30 cellular contexts compared by ENCODE assay signal in the genomic region with DNA sequence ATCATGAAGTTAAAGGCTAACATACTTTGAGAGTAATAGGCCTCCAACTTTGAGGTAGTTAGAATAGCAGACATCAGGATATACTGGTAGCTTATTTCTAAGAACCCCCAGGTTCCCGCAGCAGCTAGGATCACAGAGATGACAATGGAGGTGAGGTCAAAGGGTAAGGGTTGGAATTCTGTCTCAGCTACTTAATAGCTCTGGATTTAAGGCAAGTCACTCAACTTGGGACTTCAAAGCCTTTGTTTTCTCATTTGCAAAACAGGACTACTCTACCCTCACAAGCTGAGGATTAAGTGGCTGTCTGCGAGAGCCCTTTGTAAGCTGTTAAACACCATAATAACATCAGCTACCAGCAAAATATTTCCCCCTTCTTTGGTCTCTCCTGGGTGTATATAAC.
DNase-seq lines count a peak whose midpoint lies in the region; ATAC-seq, FAIRE-seq and TF ChIP-seq lines count a peak whose summit lies in the region.
"Had no signal": no experiment of that assay in that cellular context is flagged by ENCODE, and none has a peak within 500 bp of the region (broad histone marks: within the 10 kb centered on the region; RNA-seq: fewer than 3 reads in every experiment).

No MANE protein-coding gene starts in this region.

- H3K79me2 ChIP-seq in ACC112 (ENCODE audit: control insufficient read depth, insufficient read depth, low read length, unreplicated experiment) (no peaks in the 10 kb centered on the region), endothelial cell of umbilical vein (ENCODE audit: control insufficient read depth, insufficient read depth, low read length) (no peaks in the 10 kb centered on the region)

- H3K27ac ChIP-seq in ACC112 (ENCODE audit: low read depth, low read length): peak overlapping the region; percentile 91
- H3K27ac ChIP-seq in endothelial cell of umbilical vein (ENCODE audit: insufficient read depth, low read depth, low read length): peak overlapping the region; percentile 69
- no peak overlapping the region for H3K27ac ChIP-seq in ovary
- H3K27ac ChIP-seq: A549, foreskin keratinocyte, heart right ventricle, psoas muscle had no signal

- CTCF ChIA-PET in endothelial cell of umbilical vein (lab: Charles Lee): interaction anchor here (0.7 to 1.9 kb wide), 3 partner anchors 9 to 85 kb away, joined by 3 to 5 read pairs (median 4); no protein-coding TSS in a partner anchor

- TF ChIP-seq EP300 in ovary (IDR thresholded peaks at IDR 0.05): no peak

- DNase-seq in HFFc6 (no peak), endothelial cell of umbilical vein (ENCODE audit: low read depth, low spot score) (no peak), nephron progenitor cell (no peak), ovary (no peak), OCI-M2 (lab: John Stamatoyannopoulos, UW; ENCODE audit: unreplicated experiment) (no peak)
- DNase-seq in central memory CD4-positive, alpha-beta T cell: no peak
- DNase-seq: activated CD4-positive, alpha-beta T cell treated with anti-CD3 and anti-CD28 coated beads for 1 hour; activated CD8-positive, alpha-beta T cell treated with anti-CD3 and anti-CD28 coated beads, Interleukin-2, amount 10 ng/mL, durations not matched to agents 7 days and 5 days; activated effector memory CD4-positive, alpha-beta T cell treated with anti-CD3 and anti-CD28 coated beads, Interleukin-2, amount 50 U/mL, for 16 hours; activated naive CD8-positive, alpha-beta T cell treated with anti-CD3 and anti-CD28 coated beads, Interleukin-2, amount 10 ng/mL, durations not matched to agents 7 days and 5 days; activated T-cell treated with anti-CD3 and anti-CD28 coated beads for 4 hours; DMS79 treated with DMSO at 0.1 percent for 48 hours; effector CD4-positive, alpha-beta T cell; foreskin keratinocyte; heart right ventricle; immature natural killer cell; KBM-7; NCI-H1436; NCI-H510A; psoas muscle; stimulated activated CD4-positive, alpha-beta T cell treated with anti-CD3 and anti-CD28 coated beads, Interleukin-2, amount 100 ng/mL, for 24 hours had no signal

- no peaks in the 10 kb centered on the region for H3K36me3 ChIP-seq in ACC112 (ENCODE audit: insufficient read depth, low read length)
- H3K36me3 ChIP-seq in endothelial cell of umbilical vein (ENCODE audit: control insufficient read depth in 2 of 2, extremely low read depth in 1 of 2, insufficient read depth in 2 of 2, low read length in 2 of 2): peaks cover 0 to 8% of the 10 kb centered on the region in 2 experiments
- no peaks in the 10 kb centered on the region for H3K36me3 ChIP-seq in ovary

- H3K27ac Mint-ChIP-seq in HFFc6: peak overlapping the region; percentile 89
- peak overlapping the region; percentile 64 for H3K27ac Mint-ChIP-seq in nephron progenitor cell
- H3K27ac Mint-ChIP-seq: activated CD8-positive, alpha-beta T cell treated with anti-CD3 and anti-CD28 coated beads, Interleukin-2, amount 10 ng/mL, durations not matched to agents 7 days and 5 days; activated naive CD8-positive, alpha-beta T cell treated with anti-CD3 and anti-CD28 coated beads, Interleukin-2, amount 10 ng/mL, durations not matched to agents 7 days and 5 days; B cell; immature natural killer cell; natural killer cell treated with Interleukin-12 subunit alpha and Interleukin-12 subunit beta and Interleukin-15 and Interleukin-18, amount 100 ng/mL, for 72 hours had no signal

- no TSS peak for BruUV-seq in endothelial cell of umbilical vein (replicated peaks; lab: Mats Ljungman, UMichigan)

- peak overlapping the region; percentile 28 for H3K9ac ChIP-seq in endothelial cell of umbilical vein (replicated peaks; ENCODE audit: extremely low read depth, insufficient read depth, low read length)

- FAIRE-seq in endothelial cell of umbilical vein (lab: Jason Lieb, UNC): no peak
- FAIRE-seq: A549, GM12878, TTC549, urothelium cell line had no signal

- intact Hi-C loops in endothelial cell of umbilical vein (cut with micrococcal nuclease): loop anchor here (5.0 kb wide), 1 partner anchor 84 kb away; no protein-coding TSS in a partner anchor
- intact Hi-C loops in ovary (cut with DNase I): no loop called here

- peaks cover 20% of the 10 kb centered on the region for H3K4me1 ChIP-seq in ACC112 (ENCODE audit: control insufficient read depth, insufficient read depth, low read length, unreplicated experiment)
- H3K4me1 ChIP-seq in endothelial cell of umbilical vein (ENCODE audit: control insufficient read depth, extremely low read depth, insufficient read depth, low read length): peaks cover 19% of the 10 kb centered on the region
- no peaks in the 10 kb centered on the region for H3K4me1 ChIP-seq in ovary (ENCODE audit: insufficient read depth)
- H3K4me1 ChIP-seq: A549, foreskin keratinocyte had no signal

- no peak for TF ChIP-seq CTCF in HFFc6 (IDR thresholded peaks at IDR 0.05)
- TF ChIP-seq CTCF in endothelial cell of umbilical vein (IDR thresholded peaks at IDR 0.05; ENCODE audit: extremely low read depth in 1 of 2, insufficient read depth in 1 of 2, low read depth in 1 of 2, low read length in 2 of 2): no peak
- TF ChIP-seq CTCF in nephron progenitor cell (IDR thresholded peaks at IDR 0.05): no peak
- no peak for TF ChIP-seq CTCF in ovary (IDR thresholded peaks at IDR 0.05)

- peak overlapping the region; percentile 51 for H3K4me2 ChIP-seq in endothelial cell of umbilical vein (ENCODE audit: insufficient read depth, low read length)
- H3K4me2 ChIP-seq: A549, smooth muscle cell had no signal

- H4K20me1 ChIP-seq in endothelial cell of umbilical vein (replicated peaks; ENCODE audit: control insufficient read depth, extremely low read depth, insufficient read depth, low read length): no peaks in the 10 kb centered on the region

- H3K27me3 ChIP-seq in ACC112 (ENCODE audit: insufficient read depth, low read length): no peaks in the 10 kb centered on the region
- no peaks in the 10 kb centered on the region for H3K27me3 ChIP-seq in endothelial cell of umbilical vein (ENCODE audit: control insufficient read depth in 2 of 2, insufficient read depth in 2 of 2, low read length in 2 of 2)
- H3K27me3 ChIP-seq in ovary: no peaks in the 10 kb centered on the region
- H3K27me3 ChIP-seq: foreskin keratinocyte, heart right ventricle had no signal

- POLR2A ChIA-PET in endothelial cell of umbilical vein (lab: Charles Lee): interaction anchor here (1.0 kb wide), 1 partner anchor 22 kb away, joined by 3 read pairs; no protein-coding TSS in a partner anchor

- H3K4me3 ChIP-seq in ACC112 (ENCODE audit: low read depth, low read length) (peak overlapping the region; percentile 49; the same call in 1 of the 2 replicates), endothelial cell of umbilical vein (replicated peaks in 1 of 3; ENCODE audit: insufficient read depth in 1 of 3, low read depth in 1 of 3, low read length in 3 of 3) (no peak overlapping the region), ovary (no peak overlapping the region)
- H3K4me3 ChIP-seq: A549, GM12878, heart right ventricle, psoas muscle, smooth muscle cell had no signal

- peaks cover 16% of the 10 kb centered on the region for H3K9me3 Mint-ChIP-seq in HFFc6
- peaks cover 40% of the 10 kb centered on the region for H3K9me3 Mint-ChIP-seq in nephron progenitor cell

- peaks cover 5% of the 10 kb centered on the region; the same call in 1 of the 2 replicates for H3K36me3 Mint-ChIP-seq in HFFc6 (ENCODE audit: low read depth)
- peaks cover 73% of the 10 kb centered on the region for H3K36me3 Mint-ChIP-seq in nephron progenitor cell (ENCODE audit: low read depth)

- peaks cover 18% of the 10 kb centered on the region for H3K4me1 Mint-ChIP-seq in HFFc6 (ENCODE audit: low read depth)
- peaks cover 43% of the 10 kb centered on the region for H3K4me1 Mint-ChIP-seq in nephron progenitor cell
- H3K4me1 Mint-ChIP-seq: activated naive CD8-positive, alpha-beta T cell treated with anti-CD3 and anti-CD28 coated beads, Interleukin-2, amount 10 ng/mL, durations not matched to agents 7 days and 5 days; B cell; immature natural killer cell had no signal

- dilution Hi-C loops in endothelial cell of umbilical vein (cut with MboI; ENCODE audit: extremely low pct_ligation_motif_present, low sequenced_read_pairs): no loop called here

- 90 to 93% (median 93%) methylated on average over 2 of the region's 2 CpGs for WGBS in ovary, 3 donors

- peaks cover 2% of the 10 kb centered on the region for H3K27me3 Mint-ChIP-seq in HFFc6 (ENCODE audit: insufficient read depth)
- no peaks in the 10 kb centered on the region for H3K27me3 Mint-ChIP-seq in nephron progenitor cell (ENCODE audit: low read depth, poor library complexity)
- H3K27me3 Mint-ChIP-seq: activated naive CD8-positive, alpha-beta T cell treated with anti-CD3 and anti-CD28 coated beads, Interleukin-2, amount 10 ng/mL, durations not matched to agents 7 days and 5 days had no signal

- TF ChIP-seq POLR2A in endothelial cell of umbilical vein (IDR thresholded peaks at IDR 0.05; ENCODE audit: low read depth, low read length) (no peak), GM18505 (IDR thresholded peaks at IDR 0.05; ENCODE audit: borderline replicate concordance, extremely low read depth, insufficient read depth, insufficient read length) (no peak), ovary (IDR thresholded peaks at IDR 0.05) (no peak)

- no peaks in the 10 kb centered on the region for H3K9me1 ChIP-seq in endothelial cell of umbilical vein (replicated peaks; ENCODE audit: control insufficient read depth, extremely low read depth, insufficient read depth, low read length)

- H3K4me3 Mint-ChIP-seq in HFFc6 (no peak overlapping the region), nephron progenitor cell (no peak overlapping the region)
- H3K4me3 Mint-ChIP-seq: activated CD8-positive, alpha-beta T cell treated with anti-CD3 and anti-CD28 coated beads, Interleukin-2, amount 10 ng/mL, durations not matched to agents 7 days and 5 days; activated naive CD8-positive, alpha-beta T cell treated with anti-CD3 and anti-CD28 coated beads, Interleukin-2, amount 10 ng/mL, durations not matched to agents 7 days and 5 days; B cell; immature natural killer cell; natural killer cell treated with Interleukin-12 subunit alpha and Interleukin-12 subunit beta and Interleukin-15 and Interleukin-18, amount 100 ng/mL, for 72 hours had no signal

- no peaks in the 10 kb centered on the region for H3K9me3 ChIP-seq in endothelial cell of umbilical vein (replicated peaks; ENCODE audit: control insufficient read depth, insufficient read depth, low read length)
- no peaks in the 10 kb centered on the region for H3K9me3 ChIP-seq in ovary
- H3K9me3 ChIP-seq: A549, psoas muscle had no signal

- ATAC-seq in GM18505 (IDR thresholded peaks at IDR 0.05; ENCODE audit: unreplicated experiment): no peak
- ATAC-seq: A549; activated CD8-positive, alpha-beta T cell treated with anti-CD3 and anti-CD28 coated beads, Interleukin-2, amount 10 ng/mL, durations not matched to agents 7 days and 5 days; GM12878; natural killer cell treated with Interleukin-12 subunit alpha and Interleukin-12 subunit beta and Interleukin-15 and Interleukin-18, amount 100 ng/mL, for 72 hours had no signal

- H2AFZ ChIP-seq in ACC112 (ENCODE audit: low read length, unreplicated experiment) (no peak overlapping the region), endothelial cell of umbilical vein (ENCODE audit: low read depth, low read length) (no peak overlapping the region)

TF ChIP-seq in endothelial cell of umbilical vein, 7 proteins besides CTCF, POLR2A, EP300 and RAD21 (continues in another document):
- no peak for TF ChIP-seq MYC (IDR thresholded peaks at IDR 0.05; ENCODE audit: low read depth, low read length)
- TF ChIP-seq EZH2 (IDR thresholded peaks at IDR 0.05; ENCODE audit: borderline replicate concordance, low read depth, low read length, severe bottlenecking): no peak

Comparison
In these comparisons a context has a peak if more than half of its experiments do, and no peak if none do; other contexts are left out.
1. H3K27ac ChIP-seq: peak in ACC112 (single experiment) and endothelial cell of umbilical vein (single experiment); none in ovary (0 of 2).